In the genomic region with DNA sequence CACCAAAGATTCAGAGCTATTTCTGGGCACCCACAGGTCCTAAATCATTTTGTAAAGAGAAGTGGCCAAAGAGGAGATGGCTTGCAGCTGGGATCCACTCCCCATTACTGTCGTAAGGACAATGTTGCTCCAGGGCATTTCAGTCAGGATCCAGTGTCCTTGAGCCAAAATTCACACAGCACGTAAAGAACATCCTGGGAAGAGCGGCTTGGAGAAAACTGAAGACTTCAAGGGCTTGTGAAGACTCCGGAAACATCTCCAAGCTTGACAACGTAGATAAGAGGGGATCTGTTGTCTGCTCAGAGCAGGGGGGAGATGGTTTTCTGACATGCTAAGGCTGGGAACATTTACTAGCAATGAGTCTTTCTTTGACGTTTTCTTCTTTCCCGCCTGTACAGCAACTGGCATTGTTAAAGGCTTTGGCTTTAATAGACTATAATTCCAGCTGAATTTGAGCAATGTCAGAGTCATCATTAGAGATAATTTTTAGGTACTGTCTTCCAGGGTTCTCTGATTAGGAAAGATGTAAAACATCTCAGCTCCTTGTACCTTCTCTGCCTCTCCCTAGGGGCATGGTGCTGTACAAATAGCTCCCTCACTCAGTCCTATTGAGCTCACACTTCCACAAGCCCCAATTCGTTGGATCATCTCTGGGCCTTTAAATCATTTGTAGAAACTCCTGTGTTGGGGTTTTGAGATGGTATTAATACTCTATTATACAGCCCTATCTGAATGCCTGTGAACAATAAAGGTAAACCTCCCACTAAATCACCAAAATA, we compare ENCODE assay signal across 16 cellular contexts. TPM values are rescaled to one million over a fixed set of nuclear protein-coding genes. Genes with fewer than 3 reads are reported as not detected.
"Had no signal": no experiment of that assay in that cellular context is flagged by ENCODE, and none has a peak within 500 bp of the region (broad histone marks: within the 10 kb centered on the region; RNA-seq: fewer than 3 reads in every experiment).

No MANE protein-coding gene starts in this region.

- H3K4me3 Mint-ChIP-seq: activated naive CD8-positive, alpha-beta T cell treated with anti-CD3 and anti-CD28 coated beads, Interleukin-2, amount 10 ng/mL, durations not matched to agents 7 days and 5 days; activated T-cell treated with anti-CD3 and anti-CD28 coated beads, Interleukin-2, amount 50 U/mL, for 72 hours; naive thymus-derived CD8-positive, alpha-beta T cell had no signal

- H3K36me3 ChIP-seq: esophagus squamous epithelium, prostate gland, thyroid gland, vagina had no signal

- H3K27ac Mint-ChIP-seq: activated naive CD8-positive, alpha-beta T cell treated with anti-CD3 and anti-CD28 coated beads, Interleukin-2, amount 10 ng/mL, durations not matched to agents 7 days and 5 days; activated T-cell treated with anti-CD3 and anti-CD28 coated beads, Interleukin-2, amount 50 U/mL, for 72 hours; naive thymus-derived CD8-positive, alpha-beta T cell had no signal

- H3K4me1 ChIP-seq: esophagus squamous epithelium, prostate gland, thyroid gland, vagina had no signal

- H3K4me3 ChIP-seq: esophagus squamous epithelium, mucosa of descending colon, prostate gland, thyroid gland, vagina had no signal

- H3K27ac ChIP-seq: prostate gland, thyroid gland, vagina had no signal

- H3K27me3 ChIP-seq: thyroid gland, vagina had no signal

- H3K4me1 Mint-ChIP-seq: activated naive CD8-positive, alpha-beta T cell treated with anti-CD3 and anti-CD28 coated beads, Interleukin-2, amount 10 ng/mL, durations not matched to agents 7 days and 5 days; naive thymus-derived CD8-positive, alpha-beta T cell had no signal

- H3K9me3 ChIP-seq: esophagus squamous epithelium, mucosa of descending colon, prostate gland, thyroid gland, vagina had no signal

- ATAC-seq: activated T-cell treated with anti-CD3 and anti-CD28 coated beads, Interleukin-2, amount 50 U/mL, for 72 hours; mucosa of descending colon; naive thymus-derived CD8-positive, alpha-beta T cell had no signal

- H3K36me3 Mint-ChIP-seq: activated naive CD8-positive, alpha-beta T cell treated with anti-CD3 and anti-CD28 coated beads, Interleukin-2, amount 10 ng/mL, durations not matched to agents 7 days and 5 days had no signal

- DNase-seq: activated CD4-positive, alpha-beta T cell treated with anti-CD3 and anti-CD28 coated beads, Interleukin-2, amount 50 U/mL, for 48 hours; activated CD4-positive, CD25-positive, alpha-beta regulatory T cell treated with anti-CD3 and anti-CD28 coated beads, Interleukin-2, amount 50 U/mL, for 72 hours; activated naive CD8-positive, alpha-beta T cell treated with anti-CD3 and anti-CD28 coated beads, Interleukin-2, amount 10 ng/mL, durations not matched to agents 7 days and 5 days; activated T-cell treated with anti-CD3 and anti-CD28 coated beads, Interleukin-2, amount 50 U/mL, for 72 hours; aorta; esophagus squamous epithelium; hypothalamus; naive thymus-derived CD8-positive, alpha-beta T cell; occipital lobe; stimulated activated CD4-positive, alpha-beta T cell treated with anti-CD3 and anti-CD28 coated beads, Interleukin-15, amount 100 ng/mL, for 24 hours; stimulated activated CD4-positive, alpha-beta T cell treated with anti-CD3 and anti-CD28 coated beads, Interleukin-4, amount 100 ng/mL, for 24 hours; T-helper 2 cell; thyroid gland had no signal

RNA-seq across cellular contexts. Expression of a gene that starts 39.7 kb away (rescaled TPM):
- total RNA-seq: activated naive CD8-positive, alpha-beta T cell treated with anti-CD3 and anti-CD28 coated beads, Interleukin-2, amount 10 ng/mL, durations not matched to agents 7 days and 5 days; activated T-cell treated with anti-CD3 and anti-CD28 coated beads, Interleukin-2, amount 50 U/mL, for 72 hours; naive thymus-derived CD8-positive, alpha-beta T cell had no signal
- polyA plus RNA-seq: naive thymus-derived CD8-positive, alpha-beta T cell had no signal
